ENCODE assay signal across 1 cellular context in the genomic region with DNA sequence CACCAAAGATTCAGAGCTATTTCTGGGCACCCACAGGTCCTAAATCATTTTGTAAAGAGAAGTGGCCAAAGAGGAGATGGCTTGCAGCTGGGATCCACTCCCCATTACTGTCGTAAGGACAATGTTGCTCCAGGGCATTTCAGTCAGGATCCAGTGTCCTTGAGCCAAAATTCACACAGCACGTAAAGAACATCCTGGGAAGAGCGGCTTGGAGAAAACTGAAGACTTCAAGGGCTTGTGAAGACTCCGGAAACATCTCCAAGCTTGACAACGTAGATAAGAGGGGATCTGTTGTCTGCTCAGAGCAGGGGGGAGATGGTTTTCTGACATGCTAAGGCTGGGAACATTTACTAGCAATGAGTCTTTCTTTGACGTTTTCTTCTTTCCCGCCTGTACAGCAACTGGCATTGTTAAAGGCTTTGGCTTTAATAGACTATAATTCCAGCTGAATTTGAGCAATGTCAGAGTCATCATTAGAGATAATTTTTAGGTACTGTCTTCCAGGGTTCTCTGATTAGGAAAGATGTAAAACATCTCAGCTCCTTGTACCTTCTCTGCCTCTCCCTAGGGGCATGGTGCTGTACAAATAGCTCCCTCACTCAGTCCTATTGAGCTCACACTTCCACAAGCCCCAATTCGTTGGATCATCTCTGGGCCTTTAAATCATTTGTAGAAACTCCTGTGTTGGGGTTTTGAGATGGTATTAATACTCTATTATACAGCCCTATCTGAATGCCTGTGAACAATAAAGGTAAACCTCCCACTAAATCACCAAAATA.
TF ChIP-seq lines count a peak whose summit lies in the region.

No MANE protein-coding gene starts in this region.

TF ChIP-seq in H1, 55 proteins besides CTCF, POLR2A, EP300 and RAD21 (continued from another document):
- TF ChIP-seq, protein P1, sequence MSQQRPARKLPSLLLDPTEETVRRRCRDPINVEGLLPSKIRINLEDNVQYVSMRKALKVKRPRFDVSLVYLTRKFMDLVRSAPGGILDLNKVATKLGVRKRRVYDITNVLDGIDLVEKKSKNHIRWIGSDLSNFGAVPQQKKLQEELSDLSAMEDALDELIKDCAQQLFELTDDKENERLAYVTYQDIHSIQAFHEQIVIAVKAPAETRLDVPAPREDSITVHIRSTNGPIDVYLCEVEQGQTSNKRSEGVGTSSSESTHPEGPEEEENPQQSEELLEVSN (IDR thresholded peaks at IDR 0.05) = no peak
- TF ChIP-seq CHD2 (IDR thresholded peaks at IDR 0.05; ENCODE audit: low read length) = no peak
- no peak for TF ChIP-seq CTBP2 (IDR thresholded peaks at IDR 0.05; ENCODE audit: borderline replicate concordance, insufficient read depth, insufficient read length, low read length)
- no peak for TF ChIP-seq YY1 (IDR thresholded peaks at IDR 0.05; ENCODE audit: low read depth, low read length)
- TF ChIP-seq NRF1 (IDR thresholded peaks at IDR 0.05; ENCODE audit: low read depth, low read length) = no peak
- no peak for TF ChIP-seq KDM1A (IDR thresholded peaks at IDR 0.05; ENCODE audit: borderline replicate concordance, low read length)
- no peak for TF ChIP-seq TAF1 (IDR thresholded peaks at IDR 0.05; ENCODE audit: low read depth, low read length)
- no peak for TF ChIP-seq RXRA (IDR thresholded peaks at IDR 0.05; ENCODE audit: insufficient read depth, low read depth, low read length)
- no peak for TF ChIP-seq TBP (IDR thresholded peaks at IDR 0.05; ENCODE audit: low read depth, low read length)
- TF ChIP-seq, protein P2, sequence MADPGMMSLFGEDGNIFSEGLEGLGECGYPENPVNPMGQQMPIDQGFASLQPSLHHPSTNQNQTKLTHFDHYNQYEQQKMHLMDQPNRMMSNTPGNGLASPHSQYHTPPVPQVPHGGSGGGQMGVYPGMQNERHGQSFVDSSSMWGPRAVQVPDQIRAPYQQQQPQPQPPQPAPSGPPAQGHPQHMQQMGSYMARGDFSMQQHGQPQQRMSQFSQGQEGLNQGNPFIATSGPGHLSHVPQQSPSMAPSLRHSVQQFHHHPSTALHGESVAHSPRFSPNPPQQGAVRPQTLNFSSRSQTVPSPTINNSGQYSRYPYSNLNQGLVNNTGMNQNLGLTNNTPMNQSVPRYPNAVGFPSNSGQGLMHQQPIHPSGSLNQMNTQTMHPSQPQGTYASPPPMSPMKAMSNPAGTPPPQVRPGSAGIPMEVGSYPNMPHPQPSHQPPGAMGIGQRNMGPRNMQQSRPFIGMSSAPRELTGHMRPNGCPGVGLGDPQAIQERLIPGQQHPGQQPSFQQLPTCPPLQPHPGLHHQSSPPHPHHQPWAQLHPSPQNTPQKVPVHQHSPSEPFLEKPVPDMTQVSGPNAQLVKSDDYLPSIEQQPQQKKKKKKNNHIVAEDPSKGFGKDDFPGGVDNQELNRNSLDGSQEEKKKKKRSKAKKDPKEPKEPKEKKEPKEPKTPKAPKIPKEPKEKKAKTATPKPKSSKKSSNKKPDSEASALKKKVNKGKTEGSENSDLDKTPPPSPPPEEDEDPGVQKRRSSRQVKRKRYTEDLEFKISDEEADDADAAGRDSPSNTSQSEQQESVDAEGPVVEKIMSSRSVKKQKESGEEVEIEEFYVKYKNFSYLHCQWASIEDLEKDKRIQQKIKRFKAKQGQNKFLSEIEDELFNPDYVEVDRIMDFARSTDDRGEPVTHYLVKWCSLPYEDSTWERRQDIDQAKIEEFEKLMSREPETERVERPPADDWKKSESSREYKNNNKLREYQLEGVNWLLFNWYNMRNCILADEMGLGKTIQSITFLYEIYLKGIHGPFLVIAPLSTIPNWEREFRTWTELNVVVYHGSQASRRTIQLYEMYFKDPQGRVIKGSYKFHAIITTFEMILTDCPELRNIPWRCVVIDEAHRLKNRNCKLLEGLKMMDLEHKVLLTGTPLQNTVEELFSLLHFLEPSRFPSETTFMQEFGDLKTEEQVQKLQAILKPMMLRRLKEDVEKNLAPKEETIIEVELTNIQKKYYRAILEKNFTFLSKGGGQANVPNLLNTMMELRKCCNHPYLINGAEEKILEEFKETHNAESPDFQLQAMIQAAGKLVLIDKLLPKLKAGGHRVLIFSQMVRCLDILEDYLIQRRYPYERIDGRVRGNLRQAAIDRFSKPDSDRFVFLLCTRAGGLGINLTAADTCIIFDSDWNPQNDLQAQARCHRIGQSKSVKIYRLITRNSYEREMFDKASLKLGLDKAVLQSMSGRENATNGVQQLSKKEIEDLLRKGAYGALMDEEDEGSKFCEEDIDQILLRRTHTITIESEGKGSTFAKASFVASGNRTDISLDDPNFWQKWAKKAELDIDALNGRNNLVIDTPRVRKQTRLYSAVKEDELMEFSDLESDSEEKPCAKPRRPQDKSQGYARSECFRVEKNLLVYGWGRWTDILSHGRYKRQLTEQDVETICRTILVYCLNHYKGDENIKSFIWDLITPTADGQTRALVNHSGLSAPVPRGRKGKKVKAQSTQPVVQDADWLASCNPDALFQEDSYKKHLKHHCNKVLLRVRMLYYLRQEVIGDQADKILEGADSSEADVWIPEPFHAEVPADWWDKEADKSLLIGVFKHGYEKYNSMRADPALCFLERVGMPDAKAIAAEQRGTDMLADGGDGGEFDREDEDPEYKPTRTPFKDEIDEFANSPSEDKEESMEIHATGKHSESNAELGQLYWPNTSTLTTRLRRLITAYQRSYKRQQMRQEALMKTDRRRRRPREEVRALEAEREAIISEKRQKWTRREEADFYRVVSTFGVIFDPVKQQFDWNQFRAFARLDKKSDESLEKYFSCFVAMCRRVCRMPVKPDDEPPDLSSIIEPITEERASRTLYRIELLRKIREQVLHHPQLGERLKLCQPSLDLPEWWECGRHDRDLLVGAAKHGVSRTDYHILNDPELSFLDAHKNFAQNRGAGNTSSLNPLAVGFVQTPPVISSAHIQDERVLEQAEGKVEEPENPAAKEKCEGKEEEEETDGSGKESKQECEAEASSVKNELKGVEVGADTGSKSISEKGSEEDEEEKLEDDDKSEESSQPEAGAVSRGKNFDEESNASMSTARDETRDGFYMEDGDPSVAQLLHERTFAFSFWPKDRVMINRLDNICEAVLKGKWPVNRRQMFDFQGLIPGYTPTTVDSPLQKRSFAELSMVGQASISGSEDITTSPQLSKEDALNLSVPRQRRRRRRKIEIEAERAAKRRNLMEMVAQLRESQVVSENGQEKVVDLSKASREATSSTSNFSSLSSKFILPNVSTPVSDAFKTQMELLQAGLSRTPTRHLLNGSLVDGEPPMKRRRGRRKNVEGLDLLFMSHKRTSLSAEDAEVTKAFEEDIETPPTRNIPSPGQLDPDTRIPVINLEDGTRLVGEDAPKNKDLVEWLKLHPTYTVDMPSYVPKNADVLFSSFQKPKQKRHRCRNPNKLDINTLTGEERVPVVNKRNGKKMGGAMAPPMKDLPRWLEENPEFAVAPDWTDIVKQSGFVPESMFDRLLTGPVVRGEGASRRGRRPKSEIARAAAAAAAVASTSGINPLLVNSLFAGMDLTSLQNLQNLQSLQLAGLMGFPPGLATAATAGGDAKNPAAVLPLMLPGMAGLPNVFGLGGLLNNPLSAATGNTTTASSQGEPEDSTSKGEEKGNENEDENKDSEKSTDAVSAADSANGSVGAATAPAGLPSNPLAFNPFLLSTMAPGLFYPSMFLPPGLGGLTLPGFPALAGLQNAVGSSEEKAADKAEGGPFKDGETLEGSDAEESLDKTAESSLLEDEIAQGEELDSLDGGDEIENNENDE (IDR thresholded peaks at IDR 0.05; ENCODE audit: insufficient replicate concordance, low read length) = no peak
- no peak for TF ChIP-seq SP2 (IDR thresholded peaks at IDR 0.05; ENCODE audit: low read length)
- TF ChIP-seq JUND (IDR thresholded peaks at IDR 0.05; ENCODE audit: low read length) = no peak
- TF ChIP-seq CREB1 (IDR thresholded peaks at IDR 0.05) = no peak
TF ChIP-seq in H1: peak in this region for 0.
